In genomic region chr6:111658445-111659154, GRCh38 we compare ENCODE assay signal across 17 cellular contexts. TPM values are rescaled to one million over a fixed set of nuclear protein-coding genes. Genes with fewer than 3 reads are reported as not detected.
DNase-seq lines count a peak whose midpoint lies in the region; ATAC-seq and TF ChIP-seq lines count a peak whose summit lies in the region.
"Had no signal": no experiment of that assay in that cellular context is flagged by ENCODE, and none has a peak within 500 bp of the region (broad histone marks: within the 10 kb centered on the region; RNA-seq: fewer than 3 reads in every experiment).

No MANE protein-coding gene starts in this region.

- no peak for TF ChIP-seq RAD21 in IMR-90 (IDR thresholded peaks at IDR 0.05; ENCODE audit: low read length)

- H3K9ac ChIP-seq in IMR-90 (ENCODE audit: low read depth, low read length) = no peak overlapping the region; the same call in 1 of the 2 replicates

- ATAC-seq in IMR-90 (ENCODE audit: low read depth) (no peak), HG02678 (IDR thresholded peaks at IDR 0.05; ENCODE audit: unreplicated experiment) (no peak)

- no peaks in the 10 kb centered on the region for H3K79me1 ChIP-seq in IMR-90 (ENCODE audit: low read depth in 1 of 2, low read length in 2 of 2)

- no peak overlapping the region for H3K4me3 Mint-ChIP-seq in nephron
- H3K4me3 Mint-ChIP-seq: endodermal cell, nephron progenitor cell had no signal

- H2BK20ac ChIP-seq in IMR-90 (ENCODE audit: low read depth, low read length) = no peak overlapping the region

- peak overlapping the region in 2 of 3 experiments; percentile 46 to 50 for H3K27ac Mint-ChIP-seq in nephron
- H3K27ac Mint-ChIP-seq: endodermal cell, nephron progenitor cell had no signal

- H3K27me3 ChIP-seq in ACC112 (ENCODE audit: insufficient read depth, low read length) (no peaks in the 10 kb centered on the region), IMR-90 (ENCODE audit: control insufficient read depth, insufficient read depth, low read length) (no peaks in the 10 kb centered on the region)
- H3K27me3 ChIP-seq in effector memory CD4-positive, alpha-beta T cell (replicated peaks; ENCODE audit: control insufficient read depth, insufficient read depth, low read length, poor library complexity, severe bottlenecking) = no peaks in the 10 kb centered on the region

- H4K8ac ChIP-seq in IMR-90 (ENCODE audit: low read depth in 2 of 2, low read length in 2 of 2) = 0 out of 4 replicates have a peak overlapping the region, but pooled peaks of 1 of the 2 experiments have one; percentile 6

- dilution Hi-C loops in IMR-90 (cut with HindIII; ENCODE audit: low sequenced_read_pairs, unreplicated experiment) = no loop called here

- H4K20me1 ChIP-seq in IMR-90 (ENCODE audit: insufficient read depth, low read length) = no peaks in the 10 kb centered on the region

- H3K4me1 Mint-ChIP-seq in nephron = peaks cover 35% of the 10 kb centered on the region

- no peak overlapping the region; the same call in 1 of the 2 replicates for H3K18ac ChIP-seq in IMR-90 (ENCODE audit: low read depth, low read length)

- TF ChIP-seq POLR2A in IMR-90 (IDR thresholded peaks at IDR 0.05; ENCODE audit: low read depth, low read length) = no peak

- H3K23ac ChIP-seq in IMR-90 (ENCODE audit: low read depth, low read length) = no peak overlapping the region

- H3K36me3 Mint-ChIP-seq in nephron (ENCODE audit: low read depth) = no peaks in the 10 kb centered on the region

- H3K4me3 ChIP-seq in ACC112 (ENCODE audit: low read depth, low read length) (peak overlapping the region; percentile 42; the same call in 1 of the 2 replicates), IMR-90 (ENCODE audit: insufficient read depth, low read depth, low read length) (no peak overlapping the region)
- H3K4me3 ChIP-seq in effector memory CD4-positive, alpha-beta T cell (ENCODE audit: insufficient read depth, low read depth, low read length, poor library complexity, severe bottlenecking) = no peak overlapping the region
- H3K4me3 ChIP-seq: left ventricle myocardium inferior, skin epidermis had no signal

- CTCF ChIA-PET in IMR-90 (lab: Yijun Ruan, JAX) = no interaction called here

- intact Hi-C loops in IMR-90 (cut with micrococcal nuclease) = no loop called here

- H2AK5ac ChIP-seq in IMR-90 (ENCODE audit: low read depth, low read length) = no peak overlapping the region

- in situ Hi-C loops in IMR-90 (cut with MboI; ENCODE audit: low sequenced_read_pairs) = no loop called here

- H4K91ac ChIP-seq in IMR-90 (ENCODE audit: insufficient read depth, low read depth, low read length) = no peak overlapping the region

- no peak overlapping the region for H2AK9ac ChIP-seq in IMR-90 (replicated peaks; ENCODE audit: low read depth, low read length, poor library complexity)

- H3K14ac ChIP-seq in IMR-90 (replicated peaks; ENCODE audit: low read depth, low read length) = peak overlapping the region; percentile 31; the same call in 1 of the 2 replicates

- no peaks in the 10 kb centered on the region for H3K9me3 ChIP-seq in IMR-90 (ENCODE audit: control insufficient read depth, insufficient read depth, low read length)
- H3K9me3 ChIP-seq in effector memory CD4-positive, alpha-beta T cell (ENCODE audit: control insufficient read depth, low read length) = no peaks in the 10 kb centered on the region
- H3K9me3 ChIP-seq: left ventricle myocardium inferior had no signal

- no CpG with 5 or more reads among the region's 4 CpGs for WGBS in IMR-90 (ENCODE audit: extremely low coverage in 2 of 2, insufficient read length in 1 of 2), 2 experiments

- no peaks in the 10 kb centered on the region for H3K9me3 Mint-ChIP-seq in nephron
- H3K9me3 Mint-ChIP-seq: endodermal cell, nephron progenitor cell had no signal

- H3K27ac ChIP-seq in ACC112 (ENCODE audit: low read depth, low read length) = peak overlapping the region; percentile 72
- H3K27ac ChIP-seq in IMR-90 (ENCODE audit: insufficient read depth, low read length) = no peak overlapping the region
- no peak overlapping the region for H3K27ac ChIP-seq in effector memory CD4-positive, alpha-beta T cell (ENCODE audit: insufficient read depth, low read length, poor library complexity, severe bottlenecking)
- H3K27ac ChIP-seq: left ventricle myocardium inferior, WERI-Rb-1 had no signal

- no peak overlapping the region for H2BK5ac ChIP-seq in IMR-90 (ENCODE audit: low read depth, low read length, poor library complexity, severe bottlenecking)

- H2BK120ac ChIP-seq in IMR-90 (ENCODE audit: low read depth, low read length) = no peak overlapping the region

- H3K4me1 ChIP-seq in ACC112 (ENCODE audit: control insufficient read depth, insufficient read depth, low read length, unreplicated experiment) = peaks cover 44% of the 10 kb centered on the region
- H3K4me1 ChIP-seq in IMR-90 (ENCODE audit: control insufficient read depth, insufficient read depth, low read length) = peaks cover 13% of the 10 kb centered on the region
- H3K4me1 ChIP-seq in effector memory CD4-positive, alpha-beta T cell (ENCODE audit: control insufficient read depth, insufficient read depth, low read length, poor library complexity, severe bottlenecking) = no peaks in the 10 kb centered on the region

- H3K4me2 ChIP-seq in IMR-90 (ENCODE audit: low read depth, low read length) = no peak overlapping the region; the same call in 1 of the 2 replicates

- DNase-seq in IMR-90 = peak; percentile 21
- peak; percentile 38 for DNase-seq in dermis blood vessel endothelial cell
- no peak for DNase-seq in activated CD4-positive, alpha-beta T cell treated with anti-CD3 and anti-CD28 coated beads, Interleukin-2, amount 50 U/mL, for 4 hours
- DNase-seq in effector memory CD4-positive, alpha-beta T cell = no peak
- DNase-seq in activated CD4-positive, alpha-beta T cell treated with anti-CD3 and anti-CD28 coated beads for 1 hour = no peak
- DNase-seq: ACHN; activated CD8-positive, alpha-beta memory T cell treated with anti-CD3 and anti-CD28 coated beads, Interleukin-2, amount 50 U/mL, for 4 hours; amniotic stem cell; endodermal cell; left ventricle myocardium inferior; NCI-H226; nephron progenitor cell; WERI-Rb-1 had no signal

- H3K56ac ChIP-seq in IMR-90 (ENCODE audit: extremely low read depth, insufficient read depth, low read length) = no peak overlapping the region

- no peaks in the 10 kb centered on the region for H3K36me3 ChIP-seq in ACC112 (ENCODE audit: insufficient read depth, low read length)
- H3K36me3 ChIP-seq in IMR-90 (ENCODE audit: control insufficient read depth, insufficient read depth, low read length) = peaks cover 1% of the 10 kb centered on the region; the same call in 1 of the 2 replicates
- peaks cover 29% of the 10 kb centered on the region for H3K36me3 ChIP-seq in effector memory CD4-positive, alpha-beta T cell (ENCODE audit: control insufficient read depth, insufficient read depth, low read length)

- no peak overlapping the region; the same call in 2 of the 3 replicates for H2BK15ac ChIP-seq in IMR-90 (ENCODE audit: low read depth, low read length)

- no TSS peak for BruUV-seq in IMR-90 (replicated peaks; lab: Mats Ljungman, UMichigan)

- TF ChIP-seq CTCF in IMR-90 (conservative IDR thresholded peaks at IDR 0.05; ENCODE audit: low read depth, low read length) = no peak
- no peak for TF ChIP-seq CTCF in nephron (IDR thresholded peaks at IDR 0.05; ENCODE audit: unreplicated experiment in 3 of 3)

- H3K79me2 ChIP-seq in ACC112 (ENCODE audit: control insufficient read depth, insufficient read depth, low read length, unreplicated experiment) = no peaks in the 10 kb centered on the region

- H2AFZ ChIP-seq in ACC112 (ENCODE audit: low read length, unreplicated experiment) (peak overlapping the region; percentile 72), IMR-90 (replicated peaks; ENCODE audit: low read length, poor library complexity) (no peak overlapping the region)

- no peak overlapping the region for H3K4ac ChIP-seq in IMR-90 (ENCODE audit: low read depth, low read length)

- peaks cover 8% of the 10 kb centered on the region; the same call in 1 of the 2 replicates for H3K9me1 ChIP-seq in IMR-90 (ENCODE audit: insufficient read depth, low read length)

- POLR2A ChIA-PET in IMR-90 (lab: Charles Lee; ENCODE audit: unreplicated experiment) = no interaction called here

- H3K27me3 Mint-ChIP-seq in nephron (ENCODE audit: low read depth) = no peaks in the 10 kb centered on the region

- H4K5ac ChIP-seq in IMR-90 (ENCODE audit: low read depth, low read length) = no peak overlapping the region

TF ChIP-seq in IMR-90, 13 proteins besides CTCF, POLR2A, EP300 and RAD21 (continues in another document):
- no peak for TF ChIP-seq CHD1 (IDR thresholded peaks at IDR 0.05; ENCODE audit: low read depth, low read length)
- TF ChIP-seq USF2 (IDR thresholded peaks at IDR 0.05; ENCODE audit: low read depth, low read length) = no peak
- TF ChIP-seq BHLHE40 (IDR thresholded peaks at IDR 0.05; ENCODE audit: low read depth, low read length) = no peak
- TF ChIP-seq MXI1 (IDR thresholded peaks at IDR 0.05; ENCODE audit: borderline replicate concordance, low read depth, low read length) = no peak
- TF ChIP-seq RCOR1 (IDR thresholded peaks at IDR 0.05; ENCODE audit: insufficient replicate concordance, low read length) = no peak
- no peak for TF ChIP-seq MAZ (IDR thresholded peaks at IDR 0.05; ENCODE audit: borderline replicate concordance, low read depth, low read length)
- no peak for TF ChIP-seq CEBPB (IDR thresholded peaks at IDR 0.05; ENCODE audit: low read depth, low read length)
- TF ChIP-seq FOS (IDR thresholded peaks at IDR 0.05; ENCODE audit: low read depth, low read length) = no peak
- TF ChIP-seq MAFK (IDR thresholded peaks at IDR 0.05; ENCODE audit: low read depth, low read length) = no peak
- TF ChIP-seq NFE2L2 (IDR thresholded peaks at IDR 0.05; ENCODE audit: low read depth, low read length) = no peak
- TF ChIP-seq SMC3 (IDR thresholded peaks at IDR 0.05; ENCODE audit: low read depth, low read length) = no peak

RNA-seq across cellular contexts. Expression of gene TRAF3IP2, which starts 52.9 kb away (rescaled TPM):
- total RNA-seq in IMR-90 (2012; rRNA removed) = 11.7 and 15.2 TPM in 2 replicates
- polyA plus RNA-seq in IMR-90 (2012; rRNA removed) = 12.8 and 14.9 TPM in 2 replicates
- polyA plus RNA-seq in IMR-90 (2012; cell fraction: cytosol; rRNA removed) = 12.6 and 14.2 TPM in 2 replicates
- polyA plus RNA-seq in IMR-90 (2012; cell fraction: nucleus; rRNA removed; ENCODE audit: low replicate concordance) = 8.7 and 9.4 TPM in 2 replicates
- 16.5 and 17.3 TPM in 2 replicates for total RNA-seq in dermis blood vessel endothelial cell

Comparison
In these comparisons a context has a peak if more than half of its experiments do, and no peak if none do; other contexts are left out.
1. DNase-seq: peak in IMR-90 (single experiment) and dermis blood vessel endothelial cell (single experiment); none in activated CD4-positive, alpha-beta T cell treated with anti-CD3 and anti-CD28 coated beads, Interleukin-2, amount 50 U/mL, for 4 hours (0 of 2), effector memory CD4-positive, alpha-beta T cell (0 of 3) and activated CD4-positive, alpha-beta T cell treated with anti-CD3 and anti-CD28 coated beads for 1 hour (single experiment).